1 cellular context compared by ENCODE assay signal in the genomic region with DNA sequence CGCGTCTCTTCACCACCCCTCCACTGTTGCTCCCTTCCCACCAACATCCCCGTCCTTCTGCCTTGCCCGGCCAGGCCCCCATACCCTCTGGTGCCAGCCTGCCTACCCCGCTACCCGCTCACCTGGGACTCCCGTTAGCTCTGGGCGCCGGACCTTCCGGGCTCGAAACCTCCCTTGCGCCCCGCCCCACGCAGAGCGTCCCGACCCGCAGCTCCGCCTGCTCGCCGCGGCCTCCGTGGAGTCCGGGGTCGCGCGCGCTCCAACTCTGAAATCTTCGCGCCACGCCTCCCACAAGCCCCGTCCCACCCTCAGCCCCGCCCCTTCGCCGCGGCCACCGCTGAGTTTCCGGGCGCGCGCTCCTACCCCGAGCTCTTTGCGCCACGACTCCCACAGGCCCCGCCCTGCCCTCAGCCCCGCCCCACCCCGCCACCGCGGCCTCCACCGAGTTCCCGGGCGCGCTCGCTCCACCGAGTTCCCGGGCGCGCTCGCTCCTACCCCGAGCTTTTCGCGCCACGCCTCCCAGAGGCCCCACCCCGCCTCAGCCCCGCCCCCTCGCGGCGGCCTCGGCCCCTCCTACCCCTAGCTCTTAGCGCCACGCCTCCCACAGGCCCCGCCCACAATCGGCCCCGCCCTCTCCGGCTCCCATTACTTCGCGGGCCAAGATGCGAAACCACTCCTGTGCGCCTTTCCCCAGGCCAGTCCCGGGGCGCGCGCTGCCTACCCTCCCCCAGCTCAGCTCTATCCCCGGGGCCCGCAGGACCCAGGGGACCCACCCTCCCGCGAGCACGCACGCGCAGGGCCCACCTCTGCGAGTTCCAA.
TF ChIP-seq lines count a peak whose summit lies in the region.

A gene (minus strand): TSS at position 267 of the 819 bp plus-strand sequence. CDS start 5,617 bp downstream, outside the sequence.

TF ChIP-seq in HEK293, 187 proteins besides CTCF, POLR2A, EP300 and RAD21 (continued from another document and continues in another):
- no peak for TF ChIP-seq TRIM28 (IDR thresholded peaks at IDR 0.05; ENCODE audit: borderline replicate concordance, low read length)
- peak; percentile 94 for TF ChIP-seq ZFP69B (tag by site-specific recombination; IDR thresholded peaks at IDR 0.05)
- TF ChIP-seq MZF1 (tag by site-specific recombination; IDR thresholded peaks at IDR 0.05; ENCODE audit: borderline replicate concordance) = no peak
- TF ChIP-seq ZNF514 (tag by site-specific recombination; IDR thresholded peaks at IDR 0.05) = no peak
- TF ChIP-seq ZNF140 (tag by site-specific recombination; IDR thresholded peaks at IDR 0.05) = no peak
- TF ChIP-seq PRDM1 (tag by site-specific recombination; IDR thresholded peaks at IDR 0.05) = no peak
- TF ChIP-seq, protein P1, sequence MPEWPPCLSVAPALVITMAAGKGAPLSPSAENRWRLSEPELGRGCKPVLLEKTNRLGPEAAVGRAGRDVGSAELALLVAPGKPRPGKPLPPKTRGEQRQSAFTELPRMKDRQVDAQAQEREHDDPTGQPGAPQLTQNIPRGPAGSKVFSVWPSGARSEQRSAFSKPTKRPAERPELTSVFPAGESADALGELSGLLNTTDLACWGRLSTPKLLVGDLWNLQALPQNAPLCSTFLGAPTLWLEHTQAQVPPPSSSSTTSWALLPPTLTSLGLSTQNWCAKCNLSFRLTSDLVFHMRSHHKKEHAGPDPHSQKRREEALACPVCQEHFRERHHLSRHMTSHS (tag by site-specific recombination; IDR thresholded peaks at IDR 0.05) = no peak
- peak; percentile 90 for TF ChIP-seq KLF10 (tag by site-specific recombination; IDR thresholded peaks at IDR 0.05)
- peak; percentile 82 for TF ChIP-seq ZEB2 (tag by site-specific recombination; IDR thresholded peaks at IDR 0.05)
- TF ChIP-seq ZNF24 (tag by site-specific recombination; IDR thresholded peaks at IDR 0.05) = peak; percentile 84
- TF ChIP-seq ZNF121 (tag by site-specific recombination; IDR thresholded peaks at IDR 0.05) = peak; percentile 48; the same call in 1 of the 2 replicates
- TF ChIP-seq ZNF416 (tag by site-specific recombination; IDR thresholded peaks at IDR 0.05) = no peak
- TF ChIP-seq ZNF561 (tag by site-specific recombination; IDR thresholded peaks at IDR 0.05; ENCODE audit: borderline replicate concordance) = 0 out of 2 replicates have a peak, but pooled peaks have one; percentile 18
- TF ChIP-seq, protein P2, sequence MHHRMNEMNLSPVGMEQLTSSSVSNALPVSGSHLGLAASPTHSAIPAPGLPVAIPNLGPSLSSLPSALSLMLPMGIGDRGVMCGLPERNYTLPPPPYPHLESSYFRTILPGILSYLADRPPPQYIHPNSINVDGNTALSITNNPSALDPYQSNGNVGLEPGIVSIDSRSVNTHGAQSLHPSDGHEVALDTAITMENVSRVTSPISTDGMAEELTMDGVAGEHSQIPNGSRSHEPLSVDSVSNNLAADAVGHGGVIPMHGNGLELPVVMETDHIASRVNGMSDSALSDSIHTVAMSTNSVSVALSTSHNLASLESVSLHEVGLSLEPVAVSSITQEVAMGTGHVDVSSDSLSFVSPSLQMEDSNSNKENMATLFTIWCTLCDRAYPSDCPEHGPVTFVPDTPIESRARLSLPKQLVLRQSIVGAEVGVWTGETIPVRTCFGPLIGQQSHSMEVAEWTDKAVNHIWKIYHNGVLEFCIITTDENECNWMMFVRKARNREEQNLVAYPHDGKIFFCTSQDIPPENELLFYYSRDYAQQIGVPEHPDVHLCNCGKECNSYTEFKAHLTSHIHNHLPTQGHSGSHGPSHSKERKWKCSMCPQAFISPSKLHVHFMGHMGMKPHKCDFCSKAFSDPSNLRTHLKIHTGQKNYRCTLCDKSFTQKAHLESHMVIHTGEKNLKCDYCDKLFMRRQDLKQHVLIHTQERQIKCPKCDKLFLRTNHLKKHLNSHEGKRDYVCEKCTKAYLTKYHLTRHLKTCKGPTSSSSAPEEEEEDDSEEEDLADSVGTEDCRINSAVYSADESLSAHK (tag by site-specific recombination; IDR thresholded peaks at IDR 0.05) = no peak
- no peak for TF ChIP-seq ZNF112 (tag by site-specific recombination; IDR thresholded peaks at IDR 0.05)
- peak; percentile 84; the same call in 1 of the 2 replicates for TF ChIP-seq ZNF423 (tag by site-specific recombination; IDR thresholded peaks at IDR 0.05)
- TF ChIP-seq ZNF585B (tag by site-specific recombination; IDR thresholded peaks at IDR 0.05) = no peak; the same call in 1 of the 2 replicates
- no peak for TF ChIP-seq MEIS1 (CRISPR knock-in tag; IDR thresholded peaks at IDR 0.05; ENCODE audit: borderline replicate concordance)
- no peak for TF ChIP-seq ZNF626 (tag by site-specific recombination; IDR thresholded peaks at IDR 0.05)
- TF ChIP-seq ZNF433 (tag by site-specific recombination; IDR thresholded peaks at IDR 0.05; ENCODE audit: low read depth) = no peak
- TF ChIP-seq ZNF677 (tag by site-specific recombination; IDR thresholded peaks at IDR 0.05) = no peak
- peak; percentile 79 for TF ChIP-seq SCRT2 (tag by site-specific recombination; IDR thresholded peaks at IDR 0.05)
- no peak for TF ChIP-seq ZNF248 (tag by site-specific recombination; IDR thresholded peaks at IDR 0.05)
- peak; percentile 82; the same call in 1 of the 2 replicates for TF ChIP-seq ZBTB1 (tag by site-specific recombination; IDR thresholded peaks at IDR 0.05)
- TF ChIP-seq SETDB1 (IDR thresholded peaks at IDR 0.05; ENCODE audit: insufficient read length, low read length) = no peak
- no peak for TF ChIP-seq RBAK (tag by site-specific recombination; IDR thresholded peaks at IDR 0.05)
- no peak for TF ChIP-seq ZNF544 (tag by site-specific recombination; IDR thresholded peaks at IDR 0.05)
- no peak for TF ChIP-seq ZNF596 (tag by site-specific recombination; IDR thresholded peaks at IDR 0.05)
- peak; percentile 51; the same call in 1 of the 2 replicates for TF ChIP-seq ZNF2 (tag by site-specific recombination; IDR thresholded peaks at IDR 0.05)
- TF ChIP-seq, protein P3, sequence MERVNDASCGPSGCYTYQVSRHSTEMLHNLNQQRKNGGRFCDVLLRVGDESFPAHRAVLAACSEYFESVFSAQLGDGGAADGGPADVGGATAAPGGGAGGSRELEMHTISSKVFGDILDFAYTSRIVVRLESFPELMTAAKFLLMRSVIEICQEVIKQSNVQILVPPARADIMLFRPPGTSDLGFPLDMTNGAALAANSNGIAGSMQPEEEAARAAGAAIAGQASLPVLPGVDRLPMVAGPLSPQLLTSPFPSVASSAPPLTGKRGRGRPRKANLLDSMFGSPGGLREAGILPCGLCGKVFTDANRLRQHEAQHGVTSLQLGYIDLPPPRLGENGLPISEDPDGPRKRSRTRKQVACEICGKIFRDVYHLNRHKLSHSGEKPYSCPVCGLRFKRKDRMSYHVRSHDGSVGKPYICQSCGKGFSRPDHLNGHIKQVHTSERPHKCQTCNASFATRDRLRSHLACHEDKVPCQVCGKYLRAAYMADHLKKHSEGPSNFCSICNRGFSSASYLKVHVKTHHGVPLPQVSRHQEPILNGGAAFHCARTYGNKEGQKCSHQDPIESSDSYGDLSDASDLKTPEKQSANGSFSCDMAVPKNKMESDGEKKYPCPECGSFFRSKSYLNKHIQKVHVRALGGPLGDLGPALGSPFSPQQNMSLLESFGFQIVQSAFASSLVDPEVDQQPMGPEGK (tag by site-specific recombination; IDR thresholded peaks at IDR 0.05) = peak; percentile 73
- TF ChIP-seq ZFP41 (tag by site-specific recombination; IDR thresholded peaks at IDR 0.05; ENCODE audit: borderline replicate concordance) = no peak
- TF ChIP-seq, protein P4, sequence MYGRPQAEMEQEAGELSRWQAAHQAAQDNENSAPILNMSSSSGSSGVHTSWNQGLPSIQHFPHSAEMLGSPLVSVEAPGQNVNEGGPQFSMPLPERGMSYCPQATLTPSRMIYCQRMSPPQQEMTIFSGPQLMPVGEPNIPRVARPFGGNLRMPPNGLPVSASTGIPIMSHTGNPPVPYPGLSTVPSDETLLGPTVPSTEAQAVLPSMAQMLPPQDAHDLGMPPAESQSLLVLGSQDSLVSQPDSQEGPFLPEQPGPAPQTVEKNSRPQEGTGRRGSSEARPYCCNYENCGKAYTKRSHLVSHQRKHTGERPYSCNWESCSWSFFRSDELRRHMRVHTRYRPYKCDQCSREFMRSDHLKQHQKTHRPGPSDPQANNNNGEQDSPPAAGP (tag by site-specific recombination; IDR thresholded peaks at IDR 0.05) = peak; percentile 84
- TF ChIP-seq ZNF521 (tag by site-specific recombination; IDR thresholded peaks at IDR 0.05) = no peak
- peak; percentile 46; the same call in 1 of the 2 replicates for TF ChIP-seq EGR2 (tag by site-specific recombination; IDR thresholded peaks at IDR 0.05; ENCODE audit: low read depth)
- TF ChIP-seq OVOL3 (tag by site-specific recombination; IDR thresholded peaks at IDR 0.05) = 0 out of 2 replicates have a peak, but pooled peaks have one; percentile 44
- peak; percentile 77; the same call in 1 of the 2 replicates for TF ChIP-seq ZNF610 (tag by site-specific recombination; IDR thresholded peaks at IDR 0.05; ENCODE audit: borderline replicate concordance)
- no peak for TF ChIP-seq MYNN (tag by site-specific recombination; IDR thresholded peaks at IDR 0.05; ENCODE audit: borderline replicate concordance)
- TF ChIP-seq ZNF311 (tag by site-specific recombination; IDR thresholded peaks at IDR 0.05; ENCODE audit: borderline replicate concordance) = no peak
- TF ChIP-seq, protein P5, sequence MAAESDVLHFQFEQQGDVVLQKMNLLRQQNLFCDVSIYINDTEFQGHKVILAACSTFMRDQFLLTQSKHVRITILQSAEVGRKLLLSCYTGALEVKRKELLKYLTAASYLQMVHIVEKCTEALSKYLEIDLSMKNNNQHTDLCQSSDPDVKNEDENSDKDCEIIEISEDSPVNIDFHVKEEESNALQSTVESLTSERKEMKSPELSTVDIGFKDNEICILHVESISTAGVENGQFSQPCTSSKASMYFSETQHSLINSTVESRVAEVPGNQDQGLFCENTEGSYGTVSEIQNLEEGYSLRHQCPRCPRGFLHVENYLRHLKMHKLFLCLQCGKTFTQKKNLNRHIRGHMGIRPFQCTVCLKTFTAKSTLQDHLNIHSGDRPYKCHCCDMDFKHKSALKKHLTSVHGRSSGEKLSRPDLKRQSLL (tag by site-specific recombination; IDR thresholded peaks at IDR 0.05) = no peak
- TF ChIP-seq, protein P6, sequence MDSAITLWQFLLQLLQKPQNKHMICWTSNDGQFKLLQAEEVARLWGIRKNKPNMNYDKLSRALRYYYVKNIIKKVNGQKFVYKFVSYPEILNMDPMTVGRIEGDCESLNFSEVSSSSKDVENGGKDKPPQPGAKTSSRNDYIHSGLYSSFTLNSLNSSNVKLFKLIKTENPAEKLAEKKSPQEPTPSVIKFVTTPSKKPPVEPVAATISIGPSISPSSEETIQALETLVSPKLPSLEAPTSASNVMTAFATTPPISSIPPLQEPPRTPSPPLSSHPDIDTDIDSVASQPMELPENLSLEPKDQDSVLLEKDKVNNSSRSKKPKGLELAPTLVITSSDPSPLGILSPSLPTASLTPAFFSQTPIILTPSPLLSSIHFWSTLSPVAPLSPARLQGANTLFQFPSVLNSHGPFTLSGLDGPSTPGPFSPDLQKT (IDR thresholded peaks at IDR 0.05; ENCODE audit: borderline replicate concordance, low read depth, low read length) = no peak
- TF ChIP-seq TCF7L2 (IDR thresholded peaks at IDR 0.05; ENCODE audit: borderline replicate concordance, low read depth, low read length) = no peak
- TF ChIP-seq HOXA7 (CRISPR knock-in tag; IDR thresholded peaks at IDR 0.05; ENCODE audit: borderline replicate concordance) = no peak
- TF ChIP-seq ZNF366 (tag by site-specific recombination; conservative IDR thresholded peaks at IDR 0.05) = no peak
- no peak; the same call in 1 of the 2 replicates for TF ChIP-seq FEZF1 (tag by site-specific recombination; IDR thresholded peaks at IDR 0.05)
- TF ChIP-seq, protein P7, sequence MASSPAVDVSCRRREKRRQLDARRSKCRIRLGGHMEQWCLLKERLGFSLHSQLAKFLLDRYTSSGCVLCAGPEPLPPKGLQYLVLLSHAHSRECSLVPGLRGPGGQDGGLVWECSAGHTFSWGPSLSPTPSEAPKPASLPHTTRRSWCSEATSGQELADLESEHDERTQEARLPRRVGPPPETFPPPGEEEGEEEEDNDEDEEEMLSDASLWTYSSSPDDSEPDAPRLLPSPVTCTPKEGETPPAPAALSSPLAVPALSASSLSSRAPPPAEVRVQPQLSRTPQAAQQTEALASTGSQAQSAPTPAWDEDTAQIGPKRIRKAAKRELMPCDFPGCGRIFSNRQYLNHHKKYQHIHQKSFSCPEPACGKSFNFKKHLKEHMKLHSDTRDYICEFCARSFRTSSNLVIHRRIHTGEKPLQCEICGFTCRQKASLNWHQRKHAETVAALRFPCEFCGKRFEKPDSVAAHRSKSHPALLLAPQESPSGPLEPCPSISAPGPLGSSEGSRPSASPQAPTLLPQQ (tag by site-specific recombination; IDR thresholded peaks at IDR 0.05) = peak; percentile 94
- TF ChIP-seq, protein P8, sequence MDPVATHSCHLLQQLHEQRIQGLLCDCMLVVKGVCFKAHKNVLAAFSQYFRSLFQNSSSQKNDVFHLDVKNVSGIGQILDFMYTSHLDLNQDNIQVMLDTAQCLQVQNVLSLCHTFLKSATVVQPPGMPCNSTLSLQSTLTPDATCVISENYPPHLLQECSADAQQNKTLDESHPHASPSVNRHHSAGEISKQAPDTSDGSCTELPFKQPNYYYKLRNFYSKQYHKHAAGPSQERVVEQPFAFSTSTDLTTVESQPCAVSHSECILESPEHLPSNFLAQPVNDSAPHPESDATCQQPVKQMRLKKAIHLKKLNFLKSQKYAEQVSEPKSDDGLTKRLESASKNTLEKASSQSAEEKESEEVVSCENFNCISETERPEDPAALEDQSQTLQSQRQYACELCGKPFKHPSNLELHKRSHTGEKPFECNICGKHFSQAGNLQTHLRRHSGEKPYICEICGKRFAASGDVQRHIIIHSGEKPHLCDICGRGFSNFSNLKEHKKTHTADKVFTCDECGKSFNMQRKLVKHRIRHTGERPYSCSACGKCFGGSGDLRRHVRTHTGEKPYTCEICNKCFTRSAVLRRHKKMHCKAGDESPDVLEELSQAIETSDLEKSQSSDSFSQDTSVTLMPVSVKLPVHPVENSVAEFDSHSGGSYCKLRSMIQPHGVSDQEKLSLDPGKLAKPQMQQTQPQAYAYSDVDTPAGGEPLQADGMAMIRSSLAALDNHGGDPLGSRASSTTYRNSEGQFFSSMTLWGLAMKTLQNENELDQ (tag by site-specific recombination; IDR thresholded peaks at IDR 0.05; ENCODE audit: low read depth) = no peak
- TF ChIP-seq, protein P9, sequence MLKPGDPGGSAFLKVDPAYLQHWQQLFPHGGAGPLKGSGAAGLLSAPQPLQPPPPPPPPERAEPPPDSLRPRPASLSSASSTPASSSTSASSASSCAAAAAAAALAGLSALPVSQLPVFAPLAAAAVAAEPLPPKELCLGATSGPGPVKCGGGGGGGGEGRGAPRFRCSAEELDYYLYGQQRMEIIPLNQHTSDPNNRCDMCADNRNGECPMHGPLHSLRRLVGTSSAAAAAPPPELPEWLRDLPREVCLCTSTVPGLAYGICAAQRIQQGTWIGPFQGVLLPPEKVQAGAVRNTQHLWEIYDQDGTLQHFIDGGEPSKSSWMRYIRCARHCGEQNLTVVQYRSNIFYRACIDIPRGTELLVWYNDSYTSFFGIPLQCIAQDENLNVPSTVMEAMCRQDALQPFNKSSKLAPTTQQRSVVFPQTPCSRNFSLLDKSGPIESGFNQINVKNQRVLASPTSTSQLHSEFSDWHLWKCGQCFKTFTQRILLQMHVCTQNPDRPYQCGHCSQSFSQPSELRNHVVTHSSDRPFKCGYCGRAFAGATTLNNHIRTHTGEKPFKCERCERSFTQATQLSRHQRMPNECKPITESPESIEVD (tag by site-specific recombination; IDR thresholded peaks at IDR 0.05) = no peak
- TF ChIP-seq ZNF169 (tag by site-specific recombination; IDR thresholded peaks at IDR 0.05) = no peak
